ENCODE assay signal across 22 cellular contexts in the genomic region with DNA sequence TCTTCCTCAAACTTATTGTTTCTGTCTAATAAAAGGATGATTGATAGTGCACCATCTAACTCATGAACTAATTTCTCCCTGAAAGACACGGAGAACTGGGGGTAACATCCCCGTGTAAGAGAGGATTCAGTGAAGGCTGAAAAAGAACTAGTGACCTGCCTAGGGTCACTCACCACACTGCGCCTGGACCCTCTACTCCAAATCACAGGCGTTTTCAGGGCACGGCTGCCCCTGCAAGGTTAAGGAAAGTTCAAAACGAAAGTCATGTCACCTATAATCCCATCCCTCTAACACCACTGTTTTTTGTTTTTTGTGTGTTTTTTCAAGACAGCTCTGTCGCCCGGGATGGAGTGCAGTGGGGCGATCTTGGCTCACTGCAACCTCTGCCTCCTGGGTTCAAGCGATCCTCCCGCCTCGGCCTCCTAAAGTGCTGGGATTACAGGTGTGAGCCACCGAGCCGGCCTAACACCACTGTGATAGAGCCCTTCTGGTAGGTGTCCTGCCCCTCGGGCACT. TPM values are rescaled to one million over a fixed set of nuclear protein-coding genes. Genes with fewer than 3 reads are reported as not detected.
DNase-seq lines count a peak whose midpoint lies in the region; ATAC-seq and TF ChIP-seq lines count a peak whose summit lies in the region.
"Had no signal": no experiment of that assay in that cellular context is flagged by ENCODE, and none has a peak within 500 bp of the region (broad histone marks: within the 10 kb centered on the region; RNA-seq: fewer than 3 reads in every experiment).

No MANE protein-coding gene starts in this region.

- H3K4me3 Mint-ChIP-seq in GM23338 (peak overlapping the region; percentile 12; the same call in 1 of the 3 replicates), activated B cell treated with CpG ODN at 0.5 μM for 24 hours (peak overlapping the region; percentile 74)
- H3K4me3 Mint-ChIP-seq in stimulated activated memory B cell treated with anti-CD40 and anti-IgM and Interleukin-4, amounts not matched to agents 10 μg/mL and 1 μg/mL and 100 μg/mL, for 72 hours = peak overlapping the region; percentile 70
- H3K4me3 Mint-ChIP-seq: T-helper 1 cell treated with Interleukin-12 subunit alpha and Interleukin-12 subunit beta and Interleukin-4 antibody, amounts not matched to agents 30 μg/mL and 1 μg/mL, for 36 hours had no signal

- H3K4me1 Mint-ChIP-seq in GM23338 (peaks cover 33% of the 10 kb centered on the region), activated B cell treated with CpG ODN at 0.5 μM for 24 hours (peaks cover 36% of the 10 kb centered on the region)
- peaks cover 42% of the 10 kb centered on the region for H3K4me1 Mint-ChIP-seq in stimulated activated memory B cell treated with anti-CD40 and anti-IgM and Interleukin-4, amounts not matched to agents 10 μg/mL and 1 μg/mL and 100 μg/mL, for 72 hours

- H4K20me1 ChIP-seq in GM23338 (replicated peaks; ENCODE audit: insufficient read depth) = peaks cover 25% of the 10 kb centered on the region; the same call in 1 of the 2 replicates

- H4K5ac ChIP-seq in mesendoderm (ENCODE audit: low read length) = no peak overlapping the region

- H3K4me1 ChIP-seq in GM23338 (ENCODE audit: insufficient read depth) (peaks cover 22% of the 10 kb centered on the region), mesendoderm (ENCODE audit: control insufficient read depth, low read depth, low read length) (peaks cover 2% of the 10 kb centered on the region), esophagus muscularis mucosa (peaks cover 9 to 44% (median 39%) of the 10 kb centered on the region in 4 donors)
- H3K4me1 ChIP-seq: foreskin keratinocyte had no signal

- WGBS in mesendoderm (ENCODE audit: extremely low coverage, insufficient coverage, low lambda C conversion rate) = no CpG with 5 or more reads among the region's 15 CpGs
- WGBS in esophagus muscularis mucosa = 9% methylated on average over 14 of the region's 15 CpGs

- peaks cover 33% of the 10 kb centered on the region for H3F3A ChIP-seq in GM23338 (replicated peaks; ENCODE audit: low read depth)

- H3K79me2 ChIP-seq in GM23338 (replicated peaks; ENCODE audit: insufficient read depth) (no peaks in the 10 kb centered on the region), mesendoderm (ENCODE audit: control insufficient read depth, insufficient read depth, low read length) (no peaks in the 10 kb centered on the region)

- H3K9ac ChIP-seq in mesendoderm (ENCODE audit: low read length) = no peak overlapping the region

- TF ChIP-seq CTCF in GM23338 (conservative IDR thresholded peaks at IDR 0.05; ENCODE audit: low read depth in 2 of 2) (no peak), activated B cell treated with CpG ODN at 0.5 μM for 24 hours (IDR thresholded peaks at IDR 0.05) (no peak), esophagus muscularis mucosa (IDR thresholded peaks at IDR 0.05) (no peak)

- H3K79me1 ChIP-seq in mesendoderm (ENCODE audit: low read length) = no peaks in the 10 kb centered on the region

- no peak overlapping the region for H3K18ac ChIP-seq in mesendoderm (ENCODE audit: low read length)

- no peaks in the 10 kb centered on the region for H3K9me3 ChIP-seq in esophagus muscularis mucosa

- peak overlapping the region; percentile 5 for H3K56ac ChIP-seq in mesendoderm (ENCODE audit: low read length)

- 0 out of 2 replicates have a peak overlapping the region, but pooled peaks have one; percentile 42 for H3K4me3 ChIP-seq in GM23338
- no peak overlapping the region for H3K4me3 ChIP-seq in mesendoderm (ENCODE audit: low read length)
- H3K4me3 ChIP-seq in esophagus muscularis mucosa = peak overlapping the region in 1 of 4 donors; percentile 22

- H3K9me2 ChIP-seq in GM23338 (ENCODE audit: insufficient read depth) = no peaks in the 10 kb centered on the region

- no peak overlapping the region for H3K4ac ChIP-seq in mesendoderm (ENCODE audit: low read depth, low read length)

- no peak overlapping the region for H2BK5ac ChIP-seq in mesendoderm (ENCODE audit: low read length)

- no peak overlapping the region for H2BK15ac ChIP-seq in mesendoderm (replicated peaks; ENCODE audit: low read depth)

- no peak overlapping the region for H2AK5ac ChIP-seq in mesendoderm (ENCODE audit: low read length)

- no peak overlapping the region for H3K23ac ChIP-seq in mesendoderm (ENCODE audit: low read length)

- no peak overlapping the region for H3K27ac Mint-ChIP-seq in GM23338
- H3K27ac Mint-ChIP-seq in activated B cell treated with CpG ODN at 0.5 μM for 24 hours = peak overlapping the region; percentile 46
- no peak overlapping the region for H3K27ac Mint-ChIP-seq in stimulated activated memory B cell treated with anti-CD40 and anti-IgM and Interleukin-4, amounts not matched to agents 10 μg/mL and 1 μg/mL and 100 μg/mL, for 72 hours
- H3K27ac Mint-ChIP-seq: T-helper 1 cell treated with Interleukin-12 subunit alpha and Interleukin-12 subunit beta and Interleukin-4 antibody, amounts not matched to agents 30 μg/mL and 1 μg/mL, for 36 hours had no signal

- peaks cover 6% of the 10 kb centered on the region; the same call in 2 of the 3 replicates for H3K9me3 Mint-ChIP-seq in GM23338
- no peaks in the 10 kb centered on the region for H3K9me3 Mint-ChIP-seq in activated B cell treated with CpG ODN at 0.5 μM for 24 hours
- no peaks in the 10 kb centered on the region for H3K9me3 Mint-ChIP-seq in stimulated activated memory B cell treated with anti-CD40 and anti-IgM and Interleukin-4, amounts not matched to agents 10 μg/mL and 1 μg/mL and 100 μg/mL, for 72 hours
- H3K9me3 Mint-ChIP-seq: T-helper 1 cell treated with Interleukin-12 subunit alpha and Interleukin-12 subunit beta and Interleukin-4 antibody, amounts not matched to agents 30 μg/mL and 1 μg/mL, for 36 hours had no signal

- no peaks in the 10 kb centered on the region for H3K36me3 Mint-ChIP-seq in GM23338 (ENCODE audit: low read depth)
- H3K36me3 Mint-ChIP-seq in activated B cell treated with CpG ODN at 0.5 μM for 24 hours (ENCODE audit: low read depth) = no peaks in the 10 kb centered on the region
- H3K36me3 Mint-ChIP-seq in stimulated activated memory B cell treated with anti-CD40 and anti-IgM and Interleukin-4, amounts not matched to agents 10 μg/mL and 1 μg/mL and 100 μg/mL, for 72 hours = no peaks in the 10 kb centered on the region

- DNase-seq in GM23338 (ENCODE audit: low spot score) = no peak
- DNase-seq in activated B cell treated with CpG ODN at 0.5 μM for 24 hours = no peak
- no peak for DNase-seq in mesendoderm
- DNase-seq in esophagus muscularis mucosa (ENCODE audit: extremely low spot score) = no peak
- no peak for DNase-seq in activated CD8-positive, alpha-beta memory T cell treated with anti-CD3 and anti-CD28 coated beads, Interleukin-2, amount 50 U/mL, for 4 hours
- DNase-seq: activated CD4-positive, CD25-positive, alpha-beta regulatory T cell treated with anti-CD3 and anti-CD28 coated beads, Interleukin-2, amount 50 U/mL, for 72 hours; activated gamma-delta T cell; aorta; foreskin keratinocyte; Kasumi-1; left cardiac atrium; midbrain; NCI-H1105; NCI-H69; occipital lobe; OCI-M1; SIG-M5; stimulated activated CD4-positive, alpha-beta T cell treated with anti-CD3 and anti-CD28 coated beads, Interleukin-2, amount 100 ng/mL, for 24 hours had no signal

- H3K27ac ChIP-seq in GM23338 (ENCODE audit: low read depth) (no peak overlapping the region), mesendoderm (ENCODE audit: low read depth, low read length) (no peak overlapping the region), esophagus muscularis mucosa (replicated peaks in 1 of 4) (no peak overlapping the region)
- H3K27ac ChIP-seq: foreskin keratinocyte had no signal

- H4K8ac ChIP-seq in mesendoderm (ENCODE audit: low read depth, low read length) = no peak overlapping the region

- H3K36me3 ChIP-seq in GM23338 (ENCODE audit: insufficient read depth) (no peaks in the 10 kb centered on the region; the same call in 1 of the 2 replicates), mesendoderm (ENCODE audit: control insufficient read depth, insufficient read depth, low read length) (no peaks in the 10 kb centered on the region), esophagus muscularis mucosa (no peaks in the 10 kb centered on the region)

- no peak for TF ChIP-seq EP300 in esophagus muscularis mucosa (IDR thresholded peaks at IDR 0.05)

- H3K27me3 Mint-ChIP-seq in GM23338 (ENCODE audit: insufficient read depth, low read depth, poor library complexity) = peaks cover 98% of the 10 kb centered on the region
- H3K27me3 Mint-ChIP-seq in activated B cell treated with CpG ODN at 0.5 μM for 24 hours = peaks cover 75% of the 10 kb centered on the region
- H3K27me3 Mint-ChIP-seq in stimulated activated memory B cell treated with anti-CD40 and anti-IgM and Interleukin-4, amounts not matched to agents 10 μg/mL and 1 μg/mL and 100 μg/mL, for 72 hours = peaks cover 91% of the 10 kb centered on the region

- CTCF ChIA-PET in activated B cell treated with CpG ODN at 0.5 μM for 24 hours (lab: Charles Lee) = interaction anchor here (1.9 to 10.8 kb wide), 2 partner anchors 151 to 994 kb away, joined by 4 to 230 read pairs; no protein-coding TSS in a partner anchor

- no peak for TF ChIP-seq POLR2A in esophagus muscularis mucosa (IDR thresholded peaks at IDR 0.05; ENCODE audit: low read depth)

- peaks cover 98% of the 10 kb centered on the region for H3K27me3 ChIP-seq in GM23338 (ENCODE audit: insufficient read depth)
- H3K27me3 ChIP-seq in mesendoderm (ENCODE audit: insufficient read depth, low read length, poor library complexity) = peaks cover 74% of the 10 kb centered on the region
- peaks cover 0 to 98% (median 68%) of the 10 kb centered on the region in 4 donors for H3K27me3 ChIP-seq in esophagus muscularis mucosa

- no peak overlapping the region for H2BK120ac ChIP-seq in mesendoderm (ENCODE audit: low read depth, low read length)

- intact Hi-C loops in activated B cell treated with CpG ODN at 0.5 μM for 24 hours (cut with micrococcal nuclease) = loop anchor here (1.0 to 10.0 kb wide), 5 partner anchors 12 to 815 kb away; a partner anchor contains a TSS
- intact Hi-C loops in esophagus muscularis mucosa (cut with DNase I) = loop anchor here (5.0 to 10.0 kb wide), 2 partner anchors 445 to 618 kb away; no protein-coding TSS in a partner anchor

- ATAC-seq in GM23338 = no peak; the same call in 2 of the 3 replicates
- ATAC-seq in activated B cell treated with CpG ODN at 0.5 μM for 24 hours (ENCODE audit: low read depth) = no peak
- ATAC-seq in stimulated activated memory B cell treated with anti-CD40 and anti-IgM and Interleukin-4, amounts not matched to agents 10 μg/mL and 1 μg/mL and 100 μg/mL, for 72 hours = no peak
- ATAC-seq in GM19463 (IDR thresholded peaks at IDR 0.05; ENCODE audit: unreplicated experiment) = no peak
- ATAC-seq: foreskin keratinocyte, left cardiac atrium had no signal

- H2AFZ ChIP-seq in GM23338 = no peak overlapping the region

- H3K4me2 ChIP-seq in GM23338 (peak overlapping the region; percentile 60; the same call in 1 of the 2 replicates), mesendoderm (ENCODE audit: low read length) (no peak overlapping the region)

- POLR2A ChIA-PET in activated B cell treated with CpG ODN at 0.5 μM for 24 hours (lab: Charles Lee) = interaction anchor here (1.0 kb wide), 1 partner anchor 529 kb away, joined by 3 read pairs; no protein-coding TSS in a partner anchor

RNA-seq across cellular contexts. Expression of a gene that starts 8.7 kb away (rescaled TPM):
- total RNA-seq in GM23338 (2014; rRNA removed; shearing (Covaris generic)) = not detected in 2 replicates
- not detected in 2 replicates for polyA plus RNA-seq in GM23338 (2016; fragmentation: Nextera tagmentation; extraction: Ambion mirVana)
- total RNA-seq in activated B cell treated with CpG ODN at 0.5 μM for 24 hours (not detected in 2 replicates), esophagus muscularis mucosa (not detected)
- not detected for polyA plus RNA-seq in mesendoderm (2013, experiment 1 of 2)
- polyA plus RNA-seq in mesendoderm (2013, experiment 2 of 2) = 0.04 TPM
- total RNA-seq: aorta, foreskin keratinocyte, left cardiac atrium, occipital lobe had no signal
- polyA plus RNA-seq: aorta, foreskin keratinocyte had no signal

RNA-seq across cellular contexts. Expression of a gene that starts 10.7 kb away (rescaled TPM):
- not detected in 2 replicates for total RNA-seq in GM23338 (2014; rRNA removed; shearing (Covaris generic))
- 0.12 TPM in 1 of 2 replicates, not detected in the other for polyA plus RNA-seq in GM23338 (2016; fragmentation: Nextera tagmentation; extraction: Ambion mirVana)
- total RNA-seq in activated B cell treated with CpG ODN at 0.5 μM for 24 hours = not detected in 2 replicates
- 1.7 TPM for polyA plus RNA-seq in mesendoderm (2013, experiment 1 of 2)
- polyA plus RNA-seq in mesendoderm (2013, experiment 2 of 2) = 1.8 TPM
- under 1 TPM in 1 of 4 donors, not detected in 3; 0.17 TPM for total RNA-seq in esophagus muscularis mucosa
- total RNA-seq: aorta, foreskin keratinocyte, left cardiac atrium, occipital lobe, subcutaneous adipose tissue had no signal
- polyA plus RNA-seq: foreskin keratinocyte had no signal

Comparison
In these comparisons a context has a peak if more than half of its experiments do, and no peak if none do; other contexts are left out.
1. H3K4me3 Mint-ChIP-seq: peak in every context shown above with its lines; median percentile 74 in activated B cell treated with CpG ODN at 0.5 μM for 24 hours; 70 in stimulated activated memory B cell treated with anti-CD40 and anti-IgM and Interleukin-4, amounts not matched to agents 10 μg/mL and 1 μg/mL and 100 μg/mL, for 72 hours; 12 in GM23338.